9 cellular contexts compared by ENCODE assay signal in genomic region chr10:94425942-94426341, GRCh38.
"Had no signal": no experiment of that assay in that cellular context is flagged by ENCODE, and none has a peak within 500 bp of the region (broad histone marks: within the 10 kb centered on the region; RNA-seq: fewer than 3 reads in every experiment).

No MANE protein-coding gene starts in this region.

- H3K27ac ChIP-seq: HL-60, KMS-11 had no signal

- H2AFZ ChIP-seq: GM23338 had no signal

- H3K9ac ChIP-seq: KMS-11 had no signal

- FAIRE-seq: H1 had no signal

- H3K4me3 ChIP-seq: GM23338 had no signal

- ATAC-seq: GM23338 had no signal

- H3K4me2 ChIP-seq: GM23338, KMS-11 had no signal

- DNase-seq: H9, HCEC 1CT, HFFc6, IMR-90, KBM-7 had no signal
